Comparison of ENCODE assay signal across 7 cellular contexts in genomic region chr9:124254261-124254682, GRCh38. TPM values are rescaled to one million over a fixed set of nuclear protein-coding genes. Genes with fewer than 3 reads are reported as not detected.
DNase-seq lines count a peak whose midpoint lies in the region; ATAC-seq and TF ChIP-seq lines count a peak whose summit lies in the region.

No MANE protein-coding gene starts in this region.

- intact Hi-C loops in thyroid gland (cut with DNase I): no loop called here

- no peaks in the 10 kb centered on the region for H3K36me3 ChIP-seq in thyroid gland
- no peaks in the 10 kb centered on the region for H3K36me3 ChIP-seq in WERI-Rb-1

- peak; percentile 73 for DNase-seq in stimulated activated CD4-positive, alpha-beta T cell treated with anti-CD3 and anti-CD28 coated beads, Interleukin-15, amount 100 ng/mL, for 24 hours
- DNase-seq in thyroid gland (no peak), WERI-Rb-1 (no peak)
- no peak for DNase-seq in effector CD4-positive, alpha-beta T cell

- peaks cover 6 to 19% of the 10 kb centered on the region in 2 donors for H3K4me1 ChIP-seq in thyroid gland

- H3K27ac ChIP-seq in thyroid gland: no peak overlapping the region
- no peak overlapping the region for H3K27ac ChIP-seq in WERI-Rb-1

- no peak for TF ChIP-seq POLR2A in thyroid gland (IDR thresholded peaks at IDR 0.05)

- no peaks in the 10 kb centered on the region for H3K27me3 ChIP-seq in thyroid gland
- no peaks in the 10 kb centered on the region for H3K27me3 ChIP-seq in WERI-Rb-1 (ENCODE audit: insufficient read depth, low read depth, severe bottlenecking)

- H3K4me3 ChIP-seq in thyroid gland (replicated peaks in 1 of 3) (no peak overlapping the region), WERI-Rb-1 (ENCODE audit: low read depth, low read length) (no peak overlapping the region)

- H3K9me3 ChIP-seq in thyroid gland: no peaks in the 10 kb centered on the region
- no peaks in the 10 kb centered on the region for H3K9me3 ChIP-seq in WERI-Rb-1 (ENCODE audit: severe bottlenecking)

- ATAC-seq in GM18868 (IDR thresholded peaks at IDR 0.05; ENCODE audit: unreplicated experiment): peak; percentile 68
- peak; percentile 56 for ATAC-seq in GM21576 (IDR thresholded peaks at IDR 0.05; ENCODE audit: unreplicated experiment)
- peak; percentile 47 for ATAC-seq in HG03575 (IDR thresholded peaks at IDR 0.05; ENCODE audit: extremely low read depth, insufficient number of reproducible peaks, low FRiP score, unreplicated experiment)

- no peak for TF ChIP-seq CTCF in thyroid gland (IDR thresholded peaks at IDR 0.05)
- TF ChIP-seq CTCF in WERI-Rb-1 (IDR thresholded peaks at IDR 0.05; ENCODE audit: low read depth, low read length): no peak

- WGBS in thyroid gland, 2 donors: 77 to 81% methylated on average over 10 of the region's 10 CpGs

RNA-seq across cellular contexts. Expression of gene NEK6, which starts 3.5 kb away (rescaled TPM):
- 10 to 100 TPM; 10.7 to 12.8 (median 11.0) TPM for total RNA-seq in thyroid gland
